In genomic region chr15:70235347-70235746, GRCh38 we compare ENCODE assay signal across 27 cellular contexts.
DNase-seq lines count a peak whose midpoint lies in the region; FAIRE-seq and TF ChIP-seq lines count a peak whose summit lies in the region.
"Had no signal": no experiment of that assay in that cellular context is flagged by ENCODE, and none has a peak within 500 bp of the region (broad histone marks: within the 10 kb centered on the region; RNA-seq: fewer than 3 reads in every experiment).

No MANE protein-coding gene starts in this region.

- no peak for FAIRE-seq in astrocyte (lab: Jason Lieb, UNC)
- FAIRE-seq: A549, GM19239 had no signal

- H3K27ac Mint-ChIP-seq in astrocyte (ENCODE audit: unreplicated experiment): peak overlapping the region; percentile 88
- H3K27ac Mint-ChIP-seq: activated naive CD8-positive, alpha-beta T cell treated with anti-CD3 and anti-CD28 coated beads for 36 hours; activated T-helper 17 cell treated with anti-CD3 and anti-CD28 coated beads, Interleukin-2, amount 50 U/mL, for 72 hours; IgD-negative memory B cell; stimulated activated memory B cell treated with anti-CD40 and anti-IgM and Interleukin-4, amounts not matched to agents 10 μg/mL and 1 μg/mL and 100 μg/mL, for 72 hours; T-helper 2 cell treated with Interferon-gamma antibody and Interleukin-4, amounts not matched to agents 5 μg/mL and 100 μg/mL, for 36 hours had no signal

- no peaks in the 10 kb centered on the region for H3K36me3 Mint-ChIP-seq in astrocyte (ENCODE audit: low read depth, unreplicated experiment)

- intact Hi-C loops in OCI-LY7 (cut with micrococcal nuclease; ENCODE audit: unreplicated experiment): no loop called here

- H3K9ac ChIP-seq in astrocyte (ENCODE audit: low read length): no peak overlapping the region
- H3K9ac ChIP-seq in smooth muscle cell (ENCODE audit: low read depth): peak overlapping the region; percentile 52
- H3K9ac ChIP-seq: BLaER1 treated with 17β-estradiol and CSF1 and Interleukin-3, amounts not matched to agents 10 nM and 100 nM had no signal

- peaks cover 26% of the 10 kb centered on the region for H3K4me1 Mint-ChIP-seq in astrocyte (ENCODE audit: low read depth, unreplicated experiment)

- H3K4me3 Mint-ChIP-seq in astrocyte (ENCODE audit: unreplicated experiment): no peak overlapping the region
- H3K4me3 Mint-ChIP-seq: activated naive CD8-positive, alpha-beta T cell treated with anti-CD3 and anti-CD28 coated beads for 36 hours; activated T-helper 17 cell treated with anti-CD3 and anti-CD28 coated beads, Interleukin-2, amount 50 U/mL, for 72 hours; IgD-negative memory B cell; naive B cell; stimulated activated memory B cell treated with anti-CD40 and anti-IgM and Interleukin-4, amounts not matched to agents 10 μg/mL and 1 μg/mL and 100 μg/mL, for 72 hours; T-helper 2 cell treated with Interferon-gamma antibody and Interleukin-4, amounts not matched to agents 5 μg/mL and 100 μg/mL, for 36 hours had no signal

- 39% methylated on average over 5 of the region's 5 CpGs for WGBS in smooth muscle cell (ENCODE audit: low lambda C conversion rate)

- H3K4me3 ChIP-seq in astrocyte (ENCODE audit: insufficient read depth, low read depth, low read length) (no peak overlapping the region), smooth muscle cell (no peak overlapping the region), OCI-LY7 (ENCODE audit: low read depth, low read length, poor library complexity, severe bottlenecking) (no peak overlapping the region)
- H3K4me3 ChIP-seq: A549; BLaER1 treated with 17β-estradiol and CSF1 and Interleukin-3, amounts not matched to agents 10 nM and 100 nM; dorsolateral prefrontal cortex; heart right ventricle; suprapubic skin had no signal

- no peaks in the 10 kb centered on the region for H3K9me2 ChIP-seq in OCI-LY7 (ENCODE audit: insufficient read depth, low read length)

- H3K36me3 ChIP-seq in astrocyte (ENCODE audit: insufficient read depth, low read length) (no peaks in the 10 kb centered on the region), smooth muscle cell (ENCODE audit: low read depth) (no peaks in the 10 kb centered on the region), OCI-LY7 (ENCODE audit: insufficient read depth, low read length) (no peaks in the 10 kb centered on the region)
- H3K36me3 ChIP-seq: BLaER1 treated with 17β-estradiol and CSF1 and Interleukin-3, amounts not matched to agents 10 nM and 100 nM; heart right ventricle; suprapubic skin had no signal

- DNase-seq in NCI-H345 (lab: John Stamatoyannopoulos, UW) (peak; percentile 23), NCI-H345 treated with DMSO at 0.1 percent for 48 hours (lab: John Stamatoyannopoulos, UW; ENCODE audit: unreplicated experiment) (no peak), NCI-H1092 treated with DMSO at 0.1 percent for 48 hours (lab: John Stamatoyannopoulos, UW) (peak; percentile 71), astrocyte (ENCODE audit: low read depth) (no peak), smooth muscle cell (lab: John Stamatoyannopoulos, UW; ENCODE audit: unreplicated experiment) (no peak), cerebellar cortex (ENCODE audit: low spot score) (no peak), NCI-H146 (lab: John Stamatoyannopoulos, UW) (no peak), OCI-LY7 (ENCODE audit: low spot score) (no peak)
- DNase-seq: cerebellar nuclear complex; dorsolateral prefrontal cortex; HCEC 1CT; heart right ventricle; naive B cell; NCI-H1417 treated with DMSO at 0.1 percent for 48 hours; NCI-H2107; NCI-H510A treated with DMSO at 0.1 percent for 48 hours; RPMI8226; stimulated activated CD4-positive, alpha-beta T cell treated with anti-CD3 and anti-CD28 coated beads, Interleukin-2, amount 100 ng/mL, for 48 hours had no signal

- H3K27ac ChIP-seq in astrocyte (ENCODE audit: low read depth, low read length) (no peak overlapping the region), smooth muscle cell (ENCODE audit: low read depth) (peak overlapping the region; percentile 88), OCI-LY7 (ENCODE audit: low read depth, low read length, poor library complexity, severe bottlenecking) (no peak overlapping the region)
- H3K27ac ChIP-seq: A549; BLaER1 treated with 17β-estradiol and CSF1 and Interleukin-3, amounts not matched to agents 10 nM and 100 nM; dorsolateral prefrontal cortex; heart right ventricle; suprapubic skin had no signal

- H3K27me3 ChIP-seq in astrocyte (ENCODE audit: insufficient read depth, low read length): no peaks in the 10 kb centered on the region
- no peaks in the 10 kb centered on the region for H3K27me3 ChIP-seq in smooth muscle cell (ENCODE audit: low read depth)
- H3K27me3 ChIP-seq: dorsolateral prefrontal cortex, suprapubic skin had no signal

- CTCF ChIA-PET in OCI-LY7 (lab: Charles Lee; ENCODE audit: unreplicated experiment): no interaction called here

- H3K4me2 ChIP-seq in astrocyte (ENCODE audit: low read length) (peak overlapping the region; percentile 48), smooth muscle cell (peak overlapping the region; percentile 38), OCI-LY7 (ENCODE audit: low read length) (no peak overlapping the region)
- H3K4me2 ChIP-seq: A549 had no signal

- H3K9me3 Mint-ChIP-seq in astrocyte (ENCODE audit: unreplicated experiment): peaks cover 12% of the 10 kb centered on the region

- BruUV-seq in OCI-LY7 (replicated peaks; lab: Mats Ljungman, UMichigan): no TSS peak

- no peak overlapping the region for H2AFZ ChIP-seq in astrocyte (ENCODE audit: low read depth, low read length)
- no peak overlapping the region for H2AFZ ChIP-seq in smooth muscle cell (ENCODE audit: low read depth)
- no peak overlapping the region for H2AFZ ChIP-seq in OCI-LY7 (ENCODE audit: low read length)

- peaks cover 31% of the 10 kb centered on the region for H3F3A ChIP-seq in smooth muscle cell (ENCODE audit: low read depth)

- TF ChIP-seq CTCF in astrocyte (IDR thresholded peaks at IDR 0.05; ENCODE audit: insufficient read depth, low read depth, low read length) (no peak), smooth muscle cell (IDR thresholded peaks at IDR 0.05; ENCODE audit: borderline replicate concordance, insufficient read depth, poor library complexity, severe bottlenecking) (no peak), OCI-LY7 (conservative IDR thresholded peaks at IDR 0.05; ENCODE audit: low read length) (no peak)

- peaks cover 26% of the 10 kb centered on the region for H3K27me3 Mint-ChIP-seq in astrocyte (ENCODE audit: low read depth, unreplicated experiment)
- H3K27me3 Mint-ChIP-seq: activated T-helper 17 cell treated with anti-CD3 and anti-CD28 coated beads, Interleukin-2, amount 50 U/mL, for 72 hours; naive B cell; stimulated activated memory B cell treated with anti-CD40 and anti-IgM and Interleukin-4, amounts not matched to agents 10 μg/mL and 1 μg/mL and 100 μg/mL, for 72 hours had no signal

- H3K9me3 ChIP-seq in astrocyte (ENCODE audit: insufficient read depth, low read depth, low read length) (no peaks in the 10 kb centered on the region), smooth muscle cell (replicated peaks; ENCODE audit: low read depth) (no peaks in the 10 kb centered on the region), OCI-LY7 (ENCODE audit: low read length) (peaks cover 10% of the 10 kb centered on the region; the same call in 1 of the 2 replicates)

- H3K79me2 ChIP-seq in astrocyte (ENCODE audit: insufficient read depth, low read length) (no peaks in the 10 kb centered on the region), smooth muscle cell (ENCODE audit: low read depth) (no peaks in the 10 kb centered on the region), OCI-LY7 (ENCODE audit: insufficient read depth, low read depth, low read length) (no peaks in the 10 kb centered on the region)

- H3K4me1 ChIP-seq in astrocyte (ENCODE audit: insufficient read depth, low read length) (peaks cover 28% of the 10 kb centered on the region), smooth muscle cell (ENCODE audit: low read depth) (peaks cover 6% of the 10 kb centered on the region), OCI-LY7 (ENCODE audit: insufficient read depth, low read length, poor library complexity, severe bottlenecking) (no peaks in the 10 kb centered on the region)
- H3K4me1 ChIP-seq: A549, suprapubic skin had no signal

- POLR2A ChIA-PET in OCI-LY7 (lab: Charles Lee): no interaction called here

- H4K20me1 ChIP-seq in astrocyte (ENCODE audit: insufficient read depth, low read length) (no peaks in the 10 kb centered on the region), smooth muscle cell (ENCODE audit: low read depth) (no peaks in the 10 kb centered on the region), OCI-LY7 (ENCODE audit: insufficient read depth, low read length) (no peaks in the 10 kb centered on the region)
- H4K20me1 ChIP-seq: BLaER1 treated with 17β-estradiol and CSF1 and Interleukin-3, amounts not matched to agents 10 nM and 100 nM had no signal

Comparison
In these comparisons a context has a peak if more than half of its experiments do, and no peak if none do; other contexts are left out.
1. DNase-seq: peak in NCI-H345 (single experiment) and NCI-H1092 treated with DMSO at 0.1 percent for 48 hours (single experiment); none in NCI-H345 treated with DMSO at 0.1 percent for 48 hours (single experiment), astrocyte (single experiment), smooth muscle cell (single experiment), cerebellar cortex (single experiment), NCI-H146 (single experiment) and OCI-LY7 (single experiment).